Comparison of ENCODE assay signal across 18 cellular contexts in the genomic region with DNA sequence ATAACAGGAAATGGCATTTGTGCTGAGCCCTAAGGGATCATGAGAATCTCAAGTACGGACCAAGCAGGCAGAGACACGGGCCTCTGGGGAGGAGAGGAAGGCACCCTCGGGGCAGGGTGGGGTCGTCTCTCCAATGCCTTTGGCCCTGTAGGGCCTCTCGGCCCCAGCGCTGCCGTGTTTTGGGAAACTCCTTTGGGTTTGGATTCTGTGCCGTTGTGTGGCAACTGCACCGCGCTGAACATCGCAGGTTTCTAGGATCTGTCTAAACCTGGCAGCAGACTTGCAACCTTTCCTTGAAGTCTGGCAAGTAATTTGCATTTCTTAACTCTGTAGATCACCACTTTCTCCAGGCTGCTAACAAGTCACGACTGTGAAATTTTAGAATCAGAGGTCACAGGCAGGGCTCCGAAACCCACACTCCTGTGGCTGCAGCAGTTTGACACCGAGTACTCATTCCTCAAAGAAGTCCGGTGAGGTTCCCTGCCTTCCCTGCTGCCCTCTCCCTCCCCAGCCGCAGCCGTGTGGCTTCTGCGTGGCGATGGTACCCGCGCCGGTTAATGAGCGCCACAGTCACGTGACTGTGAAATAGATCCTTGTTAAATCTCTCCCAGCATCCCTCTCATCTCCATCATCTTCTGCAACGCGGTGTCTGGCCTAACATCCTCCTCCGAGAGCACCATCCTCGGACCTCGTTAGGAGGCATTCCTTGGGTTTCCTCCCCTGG.
DNase-seq lines count a peak whose midpoint lies in the region; ATAC-seq and TF ChIP-seq lines count a peak whose summit lies in the region.
"Had no signal": no experiment of that assay in that cellular context is flagged by ENCODE, and none has a peak within 500 bp of the region (broad histone marks: within the 10 kb centered on the region; RNA-seq: fewer than 3 reads in every experiment).

No MANE protein-coding gene starts in this region.

- H3K4me2 ChIP-seq in osteoblast (ENCODE audit: insufficient read depth, low read length) = no peak overlapping the region
- H3K4me2 ChIP-seq: hepatocyte had no signal

- no peak for DNase-seq in stimulated activated naive CD8-positive, alpha-beta T cell treated with anti-CD3 and anti-CD28 coated beads, Interleukin-15, Interleukin-2, amounts not matched to agents 100 U/mL and 50 U/mL, for 24 hours
- DNase-seq in memory B cell (ENCODE audit: low spot score in 2 of 2) (no peak), osteoblast (ENCODE audit: insufficient read length, low spot score, missing footprints) (no peak), ecto neural progenitor cell (ENCODE audit: low spot score) (no peak)
- DNase-seq: activated CD4-positive, alpha-beta T cell treated with anti-CD3 and anti-CD28 coated beads, Interleukin-2, amount 50 U/mL, for 1 hour; CD4-positive, CD25-positive, alpha-beta regulatory T cell; effector CD8-positive, alpha-beta T cell; left ventricle myocardium inferior; NCI-H187 treated with DMSO at 0.1 percent for 48 hours; NCI-H69; stimulated activated CD4-positive, alpha-beta T cell treated with anti-CD3 and anti-CD28 coated beads, Interleukin-1b, Interleukin-23, amount 100 ng/mL, for 48 hours had no signal

- peaks cover 14% of the 10 kb centered on the region for H4K20me1 ChIP-seq in osteoblast (ENCODE audit: insufficient read depth, low read length)

- no peak overlapping the region for H3K4me3 Mint-ChIP-seq in stimulated activated naive CD8-positive, alpha-beta T cell treated with anti-CD3 and anti-CD28 coated beads, Interleukin-15, Interleukin-2, amounts not matched to agents 100 ng/mL and 50 ng/mL, for 24 hours
- no peak overlapping the region for H3K4me3 Mint-ChIP-seq in activated T-helper 17 cell treated with anti-CD3 and anti-CD28 coated beads, Interleukin-2, amount 50 U/mL, for 72 hours
- no peak overlapping the region for H3K4me3 Mint-ChIP-seq in memory B cell
- H3K4me3 Mint-ChIP-seq: CD4-positive, CD25-positive, alpha-beta regulatory T cell had no signal

- peaks cover 86% of the 10 kb centered on the region for H3K36me3 Mint-ChIP-seq in stimulated activated naive CD8-positive, alpha-beta T cell treated with anti-CD3 and anti-CD28 coated beads, Interleukin-15, Interleukin-2, amounts not matched to agents 100 ng/mL and 50 ng/mL, for 24 hours (ENCODE audit: low read depth)
- H3K36me3 Mint-ChIP-seq in activated T-helper 17 cell treated with anti-CD3 and anti-CD28 coated beads, Interleukin-2, amount 50 U/mL, for 72 hours (ENCODE audit: low read depth) = peaks cover 100% of the 10 kb centered on the region
- H3K36me3 Mint-ChIP-seq in memory B cell = peaks cover 43% of the 10 kb centered on the region

- no peaks in the 10 kb centered on the region for H3K79me2 ChIP-seq in osteoblast (ENCODE audit: insufficient read depth, low read length)
- H3K79me2 ChIP-seq: hepatocyte had no signal

- H3K27ac Mint-ChIP-seq in stimulated activated naive CD8-positive, alpha-beta T cell treated with anti-CD3 and anti-CD28 coated beads, Interleukin-15, Interleukin-2, amounts not matched to agents 100 ng/mL and 50 ng/mL, for 24 hours = peak overlapping the region; percentile 40
- peak overlapping the region; percentile 88 for H3K27ac Mint-ChIP-seq in activated T-helper 17 cell treated with anti-CD3 and anti-CD28 coated beads, Interleukin-2, amount 50 U/mL, for 72 hours
- peak overlapping the region; percentile 54 for H3K27ac Mint-ChIP-seq in memory B cell

- no peak overlapping the region for H3K27ac ChIP-seq in osteoblast (ENCODE audit: low read depth, low read length)
- H3K27ac ChIP-seq: hepatocyte, left ventricle myocardium inferior, thoracic aorta had no signal

- H3K9me3 ChIP-seq in osteoblast (ENCODE audit: low read depth, low read length) = no peaks in the 10 kb centered on the region
- H3K9me3 ChIP-seq: left ventricle myocardium inferior, thoracic aorta had no signal

- H3K27me3 Mint-ChIP-seq in stimulated activated naive CD8-positive, alpha-beta T cell treated with anti-CD3 and anti-CD28 coated beads, Interleukin-15, Interleukin-2, amounts not matched to agents 100 ng/mL and 50 ng/mL, for 24 hours = no peaks in the 10 kb centered on the region
- H3K27me3 Mint-ChIP-seq in activated T-helper 17 cell treated with anti-CD3 and anti-CD28 coated beads, Interleukin-2, amount 50 U/mL, for 72 hours = no peaks in the 10 kb centered on the region
- H3K27me3 Mint-ChIP-seq in memory B cell = no peaks in the 10 kb centered on the region
- H3K27me3 Mint-ChIP-seq: CD4-positive, CD25-positive, alpha-beta regulatory T cell had no signal

- H3K4me1 Mint-ChIP-seq in stimulated activated naive CD8-positive, alpha-beta T cell treated with anti-CD3 and anti-CD28 coated beads, Interleukin-15, Interleukin-2, amounts not matched to agents 100 ng/mL and 50 ng/mL, for 24 hours (ENCODE audit: low read depth) = peaks cover 14% of the 10 kb centered on the region
- peaks cover 17% of the 10 kb centered on the region for H3K4me1 Mint-ChIP-seq in activated T-helper 17 cell treated with anti-CD3 and anti-CD28 coated beads, Interleukin-2, amount 50 U/mL, for 72 hours
- H3K4me1 Mint-ChIP-seq in memory B cell = no peaks in the 10 kb centered on the region

- no peaks in the 10 kb centered on the region for H3K9me3 Mint-ChIP-seq in stimulated activated naive CD8-positive, alpha-beta T cell treated with anti-CD3 and anti-CD28 coated beads, Interleukin-15, Interleukin-2, amounts not matched to agents 100 ng/mL and 50 ng/mL, for 24 hours
- no peaks in the 10 kb centered on the region for H3K9me3 Mint-ChIP-seq in activated T-helper 17 cell treated with anti-CD3 and anti-CD28 coated beads, Interleukin-2, amount 50 U/mL, for 72 hours
- no peaks in the 10 kb centered on the region for H3K9me3 Mint-ChIP-seq in memory B cell
- H3K9me3 Mint-ChIP-seq: activated naive CD4-positive, alpha-beta T cell treated with anti-CD3 and anti-CD28 coated beads, Interleukin-2, amount 50 U/mL, for 72 hours; CD4-positive, CD25-positive, alpha-beta regulatory T cell had no signal

- H3K4me1 ChIP-seq in osteoblast (ENCODE audit: insufficient read depth, low read length) = no peaks in the 10 kb centered on the region
- H3K4me1 ChIP-seq: left ventricle myocardium inferior had no signal

- H3K4me3 ChIP-seq in osteoblast (ENCODE audit: insufficient read depth, low read length) = no peak overlapping the region
- H3K4me3 ChIP-seq: hepatocyte, left ventricle myocardium inferior, thoracic aorta had no signal

- no peak overlapping the region for H2AFZ ChIP-seq in osteoblast (ENCODE audit: low read length)
- H2AFZ ChIP-seq: hepatocyte had no signal

- no peak for TF ChIP-seq CTCF in osteoblast (IDR thresholded peaks at IDR 0.05; ENCODE audit: extremely low read depth, low read depth, low read length)

- peaks cover 97% of the 10 kb centered on the region for H3K36me3 ChIP-seq in osteoblast (ENCODE audit: insufficient read depth, low read length)

- ATAC-seq in stimulated activated naive CD8-positive, alpha-beta T cell treated with anti-CD3 and anti-CD28 coated beads, Interleukin-15, Interleukin-2, amounts not matched to agents 100 U/mL and 50 U/mL, for 24 hours = no peak
- ATAC-seq in activated T-helper 17 cell treated with anti-CD3 and anti-CD28 coated beads, Interleukin-2, amount 50 U/mL, for 72 hours (replicated peaks) = no peak
- ATAC-seq in memory B cell (ENCODE audit: low read depth) (no peak), GM19328 (IDR thresholded peaks at IDR 0.05; ENCODE audit: unreplicated experiment) (no peak)
- ATAC-seq: esophagus mucosa had no signal

- no peaks in the 10 kb centered on the region for H3K27me3 ChIP-seq in osteoblast (ENCODE audit: insufficient read depth, low read length)
- H3K27me3 ChIP-seq: hepatocyte had no signal
